In genomic region chr1:66300280-66300973, GRCh38 we compare ENCODE assay signal across 11 cellular contexts.
A peak's percentile ranks its signal among the peaks of the same experiment; 100 is the strongest.
DNase-seq lines count a peak whose midpoint lies in the region; ATAC-seq, FAIRE-seq and TF ChIP-seq lines count a peak whose summit lies in the region.
"Had no signal": no experiment of that assay in that cellular context is flagged by ENCODE, and none has a peak within 500 bp of the region (broad histone marks: within the 10 kb centered on the region; RNA-seq: fewer than 3 reads in every experiment).

No MANE protein-coding gene starts in this region.

- H3K27ac Mint-ChIP-seq in CD4-positive, alpha-beta memory T cell: peak overlapping the region; percentile 83 to 98 (median 96)
- H3K27ac Mint-ChIP-seq in osteocyte (ENCODE audit: unreplicated experiment): peak overlapping the region; percentile 98

- POLR2A ChIA-PET in CD4-positive, alpha-beta memory T cell (lab: Charles Lee; ENCODE audit: partially characterized antibody): interaction anchor here (0.7 to 7.6 kb wide), 15 partner anchors 7 to 469 kb away, joined by 3 to 101 read pairs (median 5); no protein-coding TSS in a partner anchor
- POLR2A ChIA-PET in OCI-LY7 (lab: Charles Lee): interaction anchor here (1.2 to 2.5 kb wide), 5 partner anchors 7 to 168 kb away, joined by 3 to 20 read pairs (median 3); no protein-coding TSS in a partner anchor

- no peaks in the 10 kb centered on the region for H3K9me3 ChIP-seq in CD4-positive, alpha-beta memory T cell (ENCODE audit: control insufficient read depth in 1 of 2, low read length in 2 of 2)
- H3K9me3 ChIP-seq in OCI-LY7 (ENCODE audit: low read length): no peaks in the 10 kb centered on the region
- H3K9me3 ChIP-seq in esophagus squamous epithelium: no peaks in the 10 kb centered on the region

- H3K4me2 ChIP-seq in OCI-LY7 (ENCODE audit: low read length): no peak overlapping the region

- H3K4me1 ChIP-seq in CD4-positive, alpha-beta memory T cell (ENCODE audit: insufficient read depth, low read length): peaks cover 32% of the 10 kb centered on the region
- H3K4me1 ChIP-seq in OCI-LY7 (ENCODE audit: insufficient read depth, low read length, poor library complexity, severe bottlenecking) (peaks cover 6% of the 10 kb centered on the region), esophagus squamous epithelium (peaks cover 0 to 28% (median 4%) of the 10 kb centered on the region in 3 donors)

- no peak for TF ChIP-seq POLR2A in esophagus squamous epithelium (IDR thresholded peaks at IDR 0.05)
- TF ChIP-seq POLR2A in erythroblast (IDR thresholded peaks at IDR 0.05; ENCODE audit: low read length): no peak
- TF ChIP-seq POLR2A in GM12891 (IDR thresholded peaks at IDR 0.05; ENCODE audit: low read depth, low read length): no peak

- H3K9me2 ChIP-seq in OCI-LY7 (ENCODE audit: insufficient read depth, low read length): no peaks in the 10 kb centered on the region

- no TSS peak for BruUV-seq in OCI-LY7 (replicated peaks; lab: Mats Ljungman, UMichigan)

- H3K9me3 Mint-ChIP-seq in CD4-positive, alpha-beta memory T cell: peaks cover 0 to 2% (median 0%) of the 10 kb centered on the region in 8 donors
- no peaks in the 10 kb centered on the region for H3K9me3 Mint-ChIP-seq in osteocyte (ENCODE audit: unreplicated experiment)

- H3K27ac ChIP-seq in CD4-positive, alpha-beta memory T cell (ENCODE audit: low read depth, low read length): peak overlapping the region; percentile 52
- no peak overlapping the region for H3K27ac ChIP-seq in OCI-LY7 (ENCODE audit: low read depth, low read length, poor library complexity, severe bottlenecking)
- H3K27ac ChIP-seq in esophagus squamous epithelium: peak overlapping the region; percentile 19 to 53 (median 48)

- intact Hi-C loops in CD4-positive, alpha-beta memory T cell (cut with micrococcal nuclease): loop anchor here (2.0 kb wide), 1 partner anchor 18 kb away; no protein-coding TSS in a partner anchor
- intact Hi-C loops in OCI-LY7 (cut with micrococcal nuclease; ENCODE audit: unreplicated experiment) (no loop called here), esophagus squamous epithelium (cut with DNase I) (no loop called here)

- TF ChIP-seq CTCF in OCI-LY7 (conservative IDR thresholded peaks at IDR 0.05; ENCODE audit: low read length) (no peak), esophagus squamous epithelium (IDR thresholded peaks at IDR 0.05) (no peak), osteocyte (IDR thresholded peaks at IDR 0.05) (no peak), D721Med (IDR thresholded peaks at IDR 0.05; ENCODE audit: insufficient read depth, missing control alignments) (no peak)

- no peak for ATAC-seq in GM18861 (IDR thresholded peaks at IDR 0.05; ENCODE audit: unreplicated experiment)

- WGBS in esophagus squamous epithelium, 2 donors: 64 to 65% methylated on average over 7 of the region's 7 CpGs

- no peaks in the 10 kb centered on the region for H4K20me1 ChIP-seq in OCI-LY7 (ENCODE audit: insufficient read depth, low read length)

- no peak overlapping the region for H3K4me3 ChIP-seq in CD4-positive, alpha-beta memory T cell (ENCODE audit: low read length in 2 of 2)
- no peak overlapping the region for H3K4me3 ChIP-seq in OCI-LY7 (ENCODE audit: low read depth, low read length, poor library complexity, severe bottlenecking)
- peak overlapping the region in 1 of 4 donors; percentile 31 for H3K4me3 ChIP-seq in esophagus squamous epithelium

- H3K36me3 ChIP-seq in CD4-positive, alpha-beta memory T cell (ENCODE audit: insufficient read depth, low read length): no peaks in the 10 kb centered on the region
- H3K36me3 ChIP-seq in OCI-LY7 (ENCODE audit: insufficient read depth, low read length) (no peaks in the 10 kb centered on the region), esophagus squamous epithelium (no peaks in the 10 kb centered on the region)

- peaks cover 26 to 41% (median 32%) of the 10 kb centered on the region in 4 donors for H3K4me1 Mint-ChIP-seq in CD4-positive, alpha-beta memory T cell
- peaks cover 17% of the 10 kb centered on the region for H3K4me1 Mint-ChIP-seq in osteocyte (ENCODE audit: unreplicated experiment)

- no peaks in the 10 kb centered on the region for H3K27me3 Mint-ChIP-seq in CD4-positive, alpha-beta memory T cell
- H3K27me3 Mint-ChIP-seq in osteocyte (ENCODE audit: unreplicated experiment): no peaks in the 10 kb centered on the region

- H2AFZ ChIP-seq in OCI-LY7 (ENCODE audit: low read length): peak overlapping the region; percentile 8; the same call in 1 of the 2 replicates

- no peaks in the 10 kb centered on the region for H3K36me3 Mint-ChIP-seq in CD4-positive, alpha-beta memory T cell
- no peaks in the 10 kb centered on the region for H3K36me3 Mint-ChIP-seq in osteocyte (ENCODE audit: unreplicated experiment)

- FAIRE-seq in GM12891 (lab: Jason Lieb, UNC) (no peak), D721Med (lab: Jason Lieb, UNC) (no peak)
- FAIRE-seq: astrocyte had no signal

- H3K27me3 ChIP-seq in CD4-positive, alpha-beta memory T cell (ENCODE audit: insufficient read depth, low read length): no peaks in the 10 kb centered on the region
- no peaks in the 10 kb centered on the region for H3K27me3 ChIP-seq in esophagus squamous epithelium

- no peaks in the 10 kb centered on the region for H3K79me2 ChIP-seq in OCI-LY7 (ENCODE audit: insufficient read depth, low read depth, low read length)

- DNase-seq in CD4-positive, alpha-beta memory T cell: no peak
- DNase-seq in OCI-LY7 (ENCODE audit: low spot score) (no peak), esophagus squamous epithelium (lab: John Stamatoyannopoulos, UW) (no peak), osteocyte (ENCODE audit: extremely low spot score, unreplicated experiment) (no peak), erythroblast (lab: John Stamatoyannopoulos, UW) (no peak), GM12891 (ENCODE audit: insufficient read length, low spot score) (no peak), D721Med (ENCODE audit: insufficient read length, low spot score) (no peak)
- DNase-seq: Calu3; NK-92 treated with Interleukin-12 subunit alpha and Interleukin-12 subunit beta, amount 100 ng/mL, for 24 hours had no signal

- CTCF ChIA-PET in CD4-positive, alpha-beta memory T cell (lab: Charles Lee; ENCODE audit: partially characterized antibody): interaction anchor here (1.0 to 4.2 kb wide), 12 partner anchors 9 to 146 kb away, joined by 3 to 19 read pairs (median 6); no protein-coding TSS in a partner anchor
- CTCF ChIA-PET in OCI-LY7 (lab: Charles Lee; ENCODE audit: unreplicated experiment): no interaction called here

- H3K4me3 Mint-ChIP-seq in CD4-positive, alpha-beta memory T cell: peak overlapping the region in 7 of 8 donors; percentile 80 to 90 (median 85)
- H3K4me3 Mint-ChIP-seq in osteocyte (ENCODE audit: unreplicated experiment): no peak overlapping the region

TF ChIP-seq in GM12891, 5 proteins besides CTCF, POLR2A, EP300 and RAD21:
- TF ChIP-seq POU2F2 (IDR thresholded peaks at IDR 0.05; ENCODE audit: low read depth, low read length): no peak
- no peak for TF ChIP-seq SPI1 (IDR thresholded peaks at IDR 0.05; ENCODE audit: low read depth, low read length)
- no peak for TF ChIP-seq POLR2AphosphoS5 (IDR thresholded peaks at IDR 0.05; ENCODE audit: low read depth, low read length)
- TF ChIP-seq TAF1 (IDR thresholded peaks at IDR 0.05; ENCODE audit: low read depth, low read length): no peak
- no peak for TF ChIP-seq PAX5 (IDR thresholded peaks at IDR 0.05; ENCODE audit: insufficient read depth, low read length, severe bottlenecking)
TF ChIP-seq in GM12891: peak in this region for 0.
